21 cellular contexts compared by ENCODE assay signal in genomic region chr4:2451821-2452785, GRCh38. TPM values are rescaled to one million over a fixed set of nuclear protein-coding genes. Genes with fewer than 3 reads are reported as not detected.
DNase-seq lines count a peak whose midpoint lies in the region; ATAC-seq and TF ChIP-seq lines count a peak whose summit lies in the region.
"Had no signal": no experiment of that assay in that cellular context is flagged by ENCODE, and none has a peak within 500 bp of the region (broad histone marks: within the 10 kb centered on the region; RNA-seq: fewer than 3 reads in every experiment).

No MANE protein-coding gene starts in this region.

- H3K9me3 Mint-ChIP-seq in glutamatergic neuron (ENCODE audit: unreplicated experiment) = no peaks in the 10 kb centered on the region
- H3K9me3 Mint-ChIP-seq in naive thymus-derived CD4-positive, alpha-beta T cell = no peaks in the 10 kb centered on the region

- DNase-seq in glutamatergic neuron (no peak), upper lobe of right lung (peak; percentile 52), NCI-H1105 treated with DMSO at 0.1 percent for 48 hours (lab: John Stamatoyannopoulos, UW) (no peak), MV-4-11 (lab: John Stamatoyannopoulos, UW) (no peak)
- no peak for DNase-seq in naive thymus-derived CD4-positive, alpha-beta T cell
- DNase-seq in activated CD4-positive, alpha-beta T cell treated with anti-CD3 and anti-CD28 coated beads for 48 hours = no peak
- DNase-seq: AML-193; Caco-2; CD4-positive, CD25-positive, alpha-beta regulatory T cell; DMS153; GF-D8; GM23248; KBM-7; NCI-H1436; NCI-H2029; NCI-H345; NCI-H524 treated with DMSO at 0.1 percent for 48 hours; PC-9 had no signal

- peak; percentile 16 for ATAC-seq in naive thymus-derived CD4-positive, alpha-beta T cell
- ATAC-seq in upper lobe of right lung (no peak), GM21786 (IDR thresholded peaks at IDR 0.05; ENCODE audit: unreplicated experiment) (no peak)
- ATAC-seq: HCT116 had no signal

- CTCF ChIA-PET in HEK293 (lab: Yijun Ruan, JAX) = no interaction called here
- CTCF ChIA-PET in naive thymus-derived CD4-positive, alpha-beta T cell (lab: Charles Lee) = interaction anchor here (0.6 kb wide), 1 partner anchor 11 kb away, joined by 4 read pairs; no protein-coding TSS in a partner anchor

- peak overlapping the region; percentile 43 for H3K27ac Mint-ChIP-seq in glutamatergic neuron (ENCODE audit: unreplicated experiment)
- peak overlapping the region in 1 of 9 donors; percentile 37 for H3K27ac Mint-ChIP-seq in naive thymus-derived CD4-positive, alpha-beta T cell

- H3K4me1 Mint-ChIP-seq in glutamatergic neuron (ENCODE audit: low read depth, unreplicated experiment) = no peaks in the 10 kb centered on the region
- no peaks in the 10 kb centered on the region for H3K4me1 Mint-ChIP-seq in naive thymus-derived CD4-positive, alpha-beta T cell
- H3K4me1 Mint-ChIP-seq: CD4-positive, CD25-positive, alpha-beta regulatory T cell had no signal

- H3K27ac ChIP-seq in HEK293 (ENCODE audit: extremely low read depth, low read depth, low read length) (no peak overlapping the region), upper lobe of right lung (no peak overlapping the region)
- no peak overlapping the region for H3K27ac ChIP-seq in naive thymus-derived CD4-positive, alpha-beta T cell (ENCODE audit: low read depth, low read length)
- H3K27ac ChIP-seq: GM23248, PC-9 had no signal

- H3K27me3 ChIP-seq in naive thymus-derived CD4-positive, alpha-beta T cell (ENCODE audit: control insufficient read depth in 2 of 2, insufficient read depth in 2 of 2, low read length in 2 of 2) = no peaks in the 10 kb centered on the region
- no peaks in the 10 kb centered on the region for H3K27me3 ChIP-seq in upper lobe of right lung

- TF ChIP-seq CTCF in HEK293 (tag by site-specific recombination; IDR thresholded peaks at IDR 0.05) = no peak
- no peak for TF ChIP-seq CTCF in glutamatergic neuron (IDR thresholded peaks at IDR 0.05; ENCODE audit: partially characterized antibody, unreplicated experiment)
- no peak for TF ChIP-seq CTCF in upper lobe of right lung (IDR thresholded peaks at IDR 0.05)

- H3K4me3 ChIP-seq in HEK293 (ENCODE audit: low read depth, low read length) = no peak overlapping the region
- H3K4me3 ChIP-seq in naive thymus-derived CD4-positive, alpha-beta T cell (ENCODE audit: low read length) = no peak overlapping the region
- H3K4me3 ChIP-seq in upper lobe of right lung = no peak overlapping the region
- H3K4me3 ChIP-seq: GM23248, PC-9 had no signal

- POLR2A ChIA-PET in HEK293 (lab: Yijun Ruan, JAX) = no interaction called here
- POLR2A ChIA-PET in naive thymus-derived CD4-positive, alpha-beta T cell (lab: Charles Lee) = interaction anchor here (0.7 kb wide), 1 partner anchor 1350 kb away, joined by 3 read pairs; no protein-coding TSS in a partner anchor

- H3K4me3 Mint-ChIP-seq in glutamatergic neuron (ENCODE audit: unreplicated experiment) = no peak overlapping the region
- no peak overlapping the region for H3K4me3 Mint-ChIP-seq in naive thymus-derived CD4-positive, alpha-beta T cell
- H3K4me3 Mint-ChIP-seq: CD4-positive, CD25-positive, alpha-beta regulatory T cell had no signal

- H3K36me3 ChIP-seq in HEK293 (ENCODE audit: control insufficient read depth in 2 of 2, insufficient read depth in 1 of 2, low read length in 2 of 2) (no peaks in the 10 kb centered on the region), upper lobe of right lung (no peaks in the 10 kb centered on the region)
- no peaks in the 10 kb centered on the region for H3K36me3 ChIP-seq in naive thymus-derived CD4-positive, alpha-beta T cell (ENCODE audit: control insufficient read depth in 2 of 3, insufficient read depth in 3 of 3, low read length in 3 of 3)

- H3K36me3 Mint-ChIP-seq in glutamatergic neuron (ENCODE audit: unreplicated experiment) = no peaks in the 10 kb centered on the region
- no peaks in the 10 kb centered on the region for H3K36me3 Mint-ChIP-seq in naive thymus-derived CD4-positive, alpha-beta T cell
- H3K36me3 Mint-ChIP-seq: CD4-positive, CD25-positive, alpha-beta regulatory T cell had no signal

- peaks cover 4% of the 10 kb centered on the region for H3K27me3 Mint-ChIP-seq in glutamatergic neuron (ENCODE audit: unreplicated experiment)
- no peaks in the 10 kb centered on the region for H3K27me3 Mint-ChIP-seq in naive thymus-derived CD4-positive, alpha-beta T cell
- H3K27me3 Mint-ChIP-seq: CD4-positive, CD25-positive, alpha-beta regulatory T cell had no signal

- intact Hi-C loops in naive thymus-derived CD4-positive, alpha-beta T cell (cut with micrococcal nuclease) = no loop called here
- intact Hi-C loops in upper lobe of right lung (cut with DNase I) = no loop called here

- H3K9me3 ChIP-seq in HEK293 (ENCODE audit: control insufficient read depth, insufficient read depth, low read depth, low read length) (no peaks in the 10 kb centered on the region), upper lobe of right lung (no peaks in the 10 kb centered on the region)
- no peaks in the 10 kb centered on the region for H3K9me3 ChIP-seq in naive thymus-derived CD4-positive, alpha-beta T cell (ENCODE audit: control insufficient read depth in 2 of 3, low read length in 3 of 3)
- H3K9me3 ChIP-seq: Caco-2 had no signal

- H3K4me1 ChIP-seq in HEK293 (ENCODE audit: control insufficient read depth, insufficient read depth, low read length) (no peaks in the 10 kb centered on the region), upper lobe of right lung (no peaks in the 10 kb centered on the region)
- no peaks in the 10 kb centered on the region for H3K4me1 ChIP-seq in naive thymus-derived CD4-positive, alpha-beta T cell (ENCODE audit: control insufficient read depth in 2 of 2, insufficient read depth in 2 of 2, low read length in 2 of 2)
- H3K4me1 ChIP-seq: Caco-2 had no signal

TF ChIP-seq in HEK293, 187 proteins besides CTCF, POLR2A, EP300 and RAD21:
- TF ChIP-seq TCF7L2 (IDR thresholded peaks at IDR 0.05; ENCODE audit: borderline replicate concordance, low read depth, low read length) (no peak), SP2 (tag by site-specific recombination; IDR thresholded peaks at IDR 0.05) (no peak), ZFP69B (tag by site-specific recombination; IDR thresholded peaks at IDR 0.05) (no peak), ZNF837 (tag by site-specific recombination; IDR thresholded peaks at IDR 0.05) (no peak), ZNF623 (tag by site-specific recombination; IDR thresholded peaks at IDR 0.05) (no peak), GLI4 (tag by site-specific recombination; IDR thresholded peaks at IDR 0.05) (no peak), ZBTB17 (tag by site-specific recombination; IDR thresholded peaks at IDR 0.05) (no peak), GLIS1 (tag by site-specific recombination; IDR thresholded peaks at IDR 0.05) (0 out of 2 replicates have a peak, but pooled peaks have one; percentile 1)

RNA-seq across cellular contexts. Expression of gene RNF4, which starts 16.8 kb away (rescaled TPM):
- 73.6 TPM for total RNA-seq in glutamatergic neuron (ENCODE audit: unreplicated experiment)
- total RNA-seq in naive thymus-derived CD4-positive, alpha-beta T cell = 100 to 1,000 TPM in 1 of 5 experiments, 10 to 100 TPM in 4; 80.7 to 101 (median 91.8) TPM
- polyA plus RNA-seq in naive thymus-derived CD4-positive, alpha-beta T cell = 10 to 100 TPM; 69.4 to 96.8 TPM
- total RNA-seq in upper lobe of right lung = 41.0 TPM

RNA-seq across cellular contexts. Expression of gene CFAP99, which starts 33.3 kb away (rescaled TPM):
- total RNA-seq in glutamatergic neuron (ENCODE audit: unreplicated experiment) (not detected), upper lobe of right lung (not detected)
- under 1 TPM in 2 of 5 experiments, not detected in 3; 0.12 to 0.27 TPM for total RNA-seq in naive thymus-derived CD4-positive, alpha-beta T cell
- not detected for polyA plus RNA-seq in naive thymus-derived CD4-positive, alpha-beta T cell
- total RNA-seq: Caco-2, GM23248 had no signal
- polyA plus RNA-seq: CD4-positive, CD25-positive, alpha-beta regulatory T cell; GM23248 had no signal

RNA-seq across cellular contexts. Expression of gene ZFYVE28, which starts 33.7 kb away (rescaled TPM):
- total RNA-seq in glutamatergic neuron (ENCODE audit: unreplicated experiment) (4.8 TPM), upper lobe of right lung (16.6 TPM)
- total RNA-seq in naive thymus-derived CD4-positive, alpha-beta T cell = 10 to 100 TPM; 15.2 to 26.5 (median 16.1) TPM
- 1 to 10 TPM; 6.1 to 7.4 TPM for polyA plus RNA-seq in naive thymus-derived CD4-positive, alpha-beta T cell
